ENCODE assay signal across 9 cellular contexts in genomic region chr3:189340680-189341460, GRCh38.
A peak's percentile ranks its signal among the peaks of the same experiment; 100 is the strongest.
DNase-seq lines count a peak whose midpoint lies in the region; ATAC-seq and TF ChIP-seq lines count a peak whose summit lies in the region.
"Had no signal": no experiment of that assay in that cellular context is flagged by ENCODE, and none has a peak within 500 bp of the region (broad histone marks: within the 10 kb centered on the region; RNA-seq: fewer than 3 reads in every experiment).

No MANE protein-coding gene starts in this region.

- H3K4me3 Mint-ChIP-seq in MCF 10A (ENCODE audit: unreplicated experiment) = no peak overlapping the region

- POLR2A ChIA-PET in MCF 10A (lab: Yijun Ruan, JAX) = interaction anchor here (1.5 kb wide), 1 partner anchor 10 kb away, joined by 3 read pairs; no protein-coding TSS in a partner anchor

- no peak overlapping the region for H3K27ac Mint-ChIP-seq in MCF 10A (ENCODE audit: low read depth, unreplicated experiment)

- TF ChIP-seq CTCF in MCF 10A (IDR thresholded peaks at IDR 0.05; ENCODE audit: unreplicated experiment) (peak; percentile 8), breast epithelium (IDR thresholded peaks at IDR 0.05) (no peak), fibroblast of mammary gland (conservative IDR thresholded peaks at IDR 0.05; ENCODE audit: control insufficient read depth, insufficient read depth, low read depth, low read length) (peak; percentile 37), upper lobe of right lung (IDR thresholded peaks at IDR 0.05) (peak; percentile 8), heart left ventricle (IDR thresholded peaks at IDR 0.05) (peak in 2 of 12 donors; percentile 7 to 13)

- no peak overlapping the region for H3K4me3 ChIP-seq in breast epithelium
- H3K4me3 ChIP-seq in fibroblast of mammary gland (ENCODE audit: control insufficient read depth, low read depth, low read length) = no peak overlapping the region
- H3K4me3 ChIP-seq in upper lobe of right lung = no peak overlapping the region
- H3K4me3 ChIP-seq in heart left ventricle = no peak overlapping the region

- CTCF ChIA-PET in MCF 10A (lab: Yijun Ruan, JAX) = interaction anchor here (1.0 to 2.0 kb wide), 2 partner anchors 10 to 14 kb away, joined by 3 to 4 read pairs; no protein-coding TSS in a partner anchor

- no peaks in the 10 kb centered on the region for H3K36me3 Mint-ChIP-seq in MCF 10A (ENCODE audit: insufficient read depth, unreplicated experiment)

- ATAC-seq in upper lobe of right lung (no peak), HG03571 (IDR thresholded peaks at IDR 0.05; ENCODE audit: unreplicated experiment) (no peak), HG02884 (IDR thresholded peaks at IDR 0.05; ENCODE audit: unreplicated experiment) (no peak), heart left ventricle (no peak)

- H3K27me3 Mint-ChIP-seq in MCF 10A (ENCODE audit: insufficient read depth, unreplicated experiment) = no peaks in the 10 kb centered on the region

- BruUV-seq in MCF 10A (replicated peaks; lab: Mats Ljungman, UMichigan) = no TSS peak

- H3K27me3 ChIP-seq in breast epithelium = no peaks in the 10 kb centered on the region
- no peaks in the 10 kb centered on the region for H3K27me3 ChIP-seq in upper lobe of right lung
- peaks cover 0 to 4% (median 0%) of the 10 kb centered on the region in 9 donors for H3K27me3 ChIP-seq in heart left ventricle

- no peaks in the 10 kb centered on the region for H3K36me3 ChIP-seq in breast epithelium
- H3K36me3 ChIP-seq in upper lobe of right lung = no peaks in the 10 kb centered on the region
- H3K36me3 ChIP-seq in heart left ventricle = no peaks in the 10 kb centered on the region

- H3K4me1 ChIP-seq in breast epithelium (no peaks in the 10 kb centered on the region), upper lobe of right lung (no peaks in the 10 kb centered on the region), heart left ventricle (peaks cover 0 to 5% (median 0%) of the 10 kb centered on the region in 12 donors)

- H3K27ac ChIP-seq in breast epithelium = no peak overlapping the region
- H3K27ac ChIP-seq in upper lobe of right lung = no peak overlapping the region
- no peak overlapping the region for H3K27ac ChIP-seq in heart left ventricle

- peaks cover 12% of the 10 kb centered on the region for H3K9me3 Mint-ChIP-seq in MCF 10A (ENCODE audit: unreplicated experiment)

- DNase-seq in MCF 10A (ENCODE audit: unreplicated experiment) = peak; percentile 30
- no peak for DNase-seq in breast epithelium (ENCODE audit: low spot score in 2 of 2)
- DNase-seq in NCI-H69 (lab: John Stamatoyannopoulos, UW) = peak; percentile 69
- DNase-seq in fibroblast of mammary gland (ENCODE audit: low read depth) = peak; percentile 17
- DNase-seq in upper lobe of right lung = no peak
- DNase-seq in heart left ventricle = no peak
- DNase-seq: NCI-H2227 treated with DMSO at 0.1 percent for 48 hours had no signal

- WGBS in heart left ventricle, 4 donors = 63 to 73% (median 66%) methylated on average over 7 of the region's 7 CpGs

- intact Hi-C loops in MCF 10A (cut with micrococcal nuclease) (no loop called here), breast epithelium (cut with DNase I; ENCODE audit: low total_unique reads) (no loop called here), upper lobe of right lung (cut with DNase I) (no loop called here), heart left ventricle (cut with DNase I) (no loop called here)

- TF ChIP-seq POLR2A in breast epithelium (IDR thresholded peaks at IDR 0.05) = no peak
- no peak for TF ChIP-seq POLR2A in heart left ventricle (IDR thresholded peaks at IDR 0.05)

- peaks cover 1% of the 10 kb centered on the region for H3K4me1 Mint-ChIP-seq in MCF 10A (ENCODE audit: insufficient read depth, unreplicated experiment)

- H3K9me3 ChIP-seq in breast epithelium (no peaks in the 10 kb centered on the region), upper lobe of right lung (no peaks in the 10 kb centered on the region), heart left ventricle (peaks cover 0 to 7% (median 0%) of the 10 kb centered on the region in 12 donors)

Comparison
In these comparisons a context has a peak if more than half of its experiments do, and no peak if none do; other contexts are left out.
1. DNase-seq: peak in MCF 10A (single experiment), NCI-H69 (single experiment) and fibroblast of mammary gland (single experiment); none in breast epithelium (0 of 2), upper lobe of right lung (single experiment) and heart left ventricle (0 of 5).
2. CTCF ChIP-seq: peak in MCF 10A (single experiment), fibroblast of mammary gland (single experiment) and upper lobe of right lung (single experiment); none in breast epithelium (0 of 3).